Comparison of ENCODE assay signal across 17 cellular contexts in genomic region chr9:8760000-8760767, GRCh38.
DNase-seq lines count a peak whose midpoint lies in the region; ATAC-seq and TF ChIP-seq lines count a peak whose summit lies in the region.
"Had no signal": no experiment of that assay in that cellular context is flagged by ENCODE, and none has a peak within 500 bp of the region (broad histone marks: within the 10 kb centered on the region; RNA-seq: fewer than 3 reads in every experiment).

No MANE protein-coding gene starts in this region.

- H3K9me3 Mint-ChIP-seq in activated naive CD8-positive, alpha-beta T cell treated with anti-CD3 and anti-CD28 coated beads, Interleukin-2, amount 50 U/mL, for 24 hours: no peaks in the 10 kb centered on the region
- no peaks in the 10 kb centered on the region for H3K9me3 Mint-ChIP-seq in activated naive CD8-positive, alpha-beta T cell treated with anti-CD3 and anti-CD28 coated beads for 36 hours
- H3K9me3 Mint-ChIP-seq in glutamatergic neuron (ENCODE audit: unreplicated experiment) (peaks cover 3% of the 10 kb centered on the region), nephron (no peaks in the 10 kb centered on the region)
- H3K9me3 Mint-ChIP-seq in activated T-cell treated with anti-CD3 and anti-CD28 coated beads, Interleukin-2, amount 50 U/mL, for 24 hours: no peaks in the 10 kb centered on the region
- H3K9me3 Mint-ChIP-seq: CD8-positive, alpha-beta T cell had no signal

- H3K4me3 Mint-ChIP-seq in activated naive CD8-positive, alpha-beta T cell treated with anti-CD3 and anti-CD28 coated beads, Interleukin-2, amount 50 U/mL, for 24 hours: no peak overlapping the region
- no peak overlapping the region for H3K4me3 Mint-ChIP-seq in activated naive CD8-positive, alpha-beta T cell treated with anti-CD3 and anti-CD28 coated beads for 36 hours
- no peak overlapping the region for H3K4me3 Mint-ChIP-seq in glutamatergic neuron (ENCODE audit: unreplicated experiment)
- no peak overlapping the region for H3K4me3 Mint-ChIP-seq in nephron
- no peak overlapping the region for H3K4me3 Mint-ChIP-seq in activated T-cell treated with anti-CD3 and anti-CD28 coated beads, Interleukin-2, amount 50 U/mL, for 24 hours
- H3K4me3 Mint-ChIP-seq: CD8-positive, alpha-beta T cell had no signal

- H3K27ac Mint-ChIP-seq in activated naive CD8-positive, alpha-beta T cell treated with anti-CD3 and anti-CD28 coated beads, Interleukin-2, amount 50 U/mL, for 24 hours: peak overlapping the region; percentile 32
- no peak overlapping the region for H3K27ac Mint-ChIP-seq in activated naive CD8-positive, alpha-beta T cell treated with anti-CD3 and anti-CD28 coated beads for 36 hours
- H3K27ac Mint-ChIP-seq in glutamatergic neuron (ENCODE audit: unreplicated experiment): peak overlapping the region; percentile 45
- peak overlapping the region; percentile 45 to 55 (median 46) for H3K27ac Mint-ChIP-seq in nephron
- no peak overlapping the region for H3K27ac Mint-ChIP-seq in activated T-cell treated with anti-CD3 and anti-CD28 coated beads, Interleukin-2, amount 50 U/mL, for 24 hours
- H3K27ac Mint-ChIP-seq: CD8-positive, alpha-beta T cell had no signal

- H3K36me3 Mint-ChIP-seq in activated naive CD8-positive, alpha-beta T cell treated with anti-CD3 and anti-CD28 coated beads, Interleukin-2, amount 50 U/mL, for 24 hours (ENCODE audit: low read depth): no peaks in the 10 kb centered on the region
- no peaks in the 10 kb centered on the region for H3K36me3 Mint-ChIP-seq in activated naive CD8-positive, alpha-beta T cell treated with anti-CD3 and anti-CD28 coated beads for 36 hours
- H3K36me3 Mint-ChIP-seq in glutamatergic neuron (ENCODE audit: unreplicated experiment) (no peaks in the 10 kb centered on the region), nephron (ENCODE audit: low read depth) (peaks cover 14% of the 10 kb centered on the region)
- no peaks in the 10 kb centered on the region for H3K36me3 Mint-ChIP-seq in activated T-cell treated with anti-CD3 and anti-CD28 coated beads, Interleukin-2, amount 50 U/mL, for 24 hours (ENCODE audit: low read depth)
- H3K36me3 Mint-ChIP-seq: CD8-positive, alpha-beta T cell had no signal

- no peaks in the 10 kb centered on the region for H3K27me3 Mint-ChIP-seq in activated naive CD8-positive, alpha-beta T cell treated with anti-CD3 and anti-CD28 coated beads, Interleukin-2, amount 50 U/mL, for 24 hours
- H3K27me3 Mint-ChIP-seq in activated naive CD8-positive, alpha-beta T cell treated with anti-CD3 and anti-CD28 coated beads for 36 hours: no peaks in the 10 kb centered on the region
- H3K27me3 Mint-ChIP-seq in glutamatergic neuron (ENCODE audit: unreplicated experiment): no peaks in the 10 kb centered on the region
- H3K27me3 Mint-ChIP-seq in nephron (ENCODE audit: low read depth): no peaks in the 10 kb centered on the region
- H3K27me3 Mint-ChIP-seq in activated T-cell treated with anti-CD3 and anti-CD28 coated beads, Interleukin-2, amount 50 U/mL, for 24 hours: no peaks in the 10 kb centered on the region

- DNase-seq in activated naive CD8-positive, alpha-beta T cell treated with anti-CD3 and anti-CD28 coated beads, Interleukin-2, amount 50 U/mL, for 24 hours: no peak
- DNase-seq in activated naive CD8-positive, alpha-beta T cell treated with anti-CD3 and anti-CD28 coated beads for 36 hours: no peak
- peak; percentile 24 for DNase-seq in glutamatergic neuron
- no peak for DNase-seq in activated CD4-positive, alpha-beta T cell treated with anti-CD3 and anti-CD28 coated beads for 48 hours
- DNase-seq in activated T-cell treated with anti-CD3 and anti-CD28 coated beads, Interleukin-2, amount 50 U/mL, for 24 hours: no peak
- DNase-seq: BE2C; CD8-positive, alpha-beta T cell; DMS79; NCI-H1092; NCI-H146; NCI-H2081; NCI-H510A had no signal

- H3K4me1 Mint-ChIP-seq in activated naive CD8-positive, alpha-beta T cell treated with anti-CD3 and anti-CD28 coated beads, Interleukin-2, amount 50 U/mL, for 24 hours: peaks cover 2% of the 10 kb centered on the region
- H3K4me1 Mint-ChIP-seq in activated naive CD8-positive, alpha-beta T cell treated with anti-CD3 and anti-CD28 coated beads for 36 hours: peaks cover 3% of the 10 kb centered on the region
- H3K4me1 Mint-ChIP-seq in glutamatergic neuron (ENCODE audit: low read depth, unreplicated experiment) (peaks cover 35% of the 10 kb centered on the region), nephron (peaks cover 47% of the 10 kb centered on the region)
- H3K4me1 Mint-ChIP-seq in activated T-cell treated with anti-CD3 and anti-CD28 coated beads, Interleukin-2, amount 50 U/mL, for 24 hours (ENCODE audit: low read depth): no peaks in the 10 kb centered on the region

- TF ChIP-seq CTCF in glutamatergic neuron (IDR thresholded peaks at IDR 0.05; ENCODE audit: partially characterized antibody, unreplicated experiment) (no peak), nephron (IDR thresholded peaks at IDR 0.05; ENCODE audit: unreplicated experiment in 3 of 3) (no peak)

- ATAC-seq in activated naive CD8-positive, alpha-beta T cell treated with anti-CD3 and anti-CD28 coated beads, Interleukin-2, amount 50 U/mL, for 24 hours: no peak
- ATAC-seq in GM19023 (IDR thresholded peaks at IDR 0.05; ENCODE audit: unreplicated experiment) (no peak), HG02884 (IDR thresholded peaks at IDR 0.05; ENCODE audit: unreplicated experiment) (no peak)
- ATAC-seq: CD8-positive, alpha-beta T cell; Panc1; Right ventricle myocardium inferior had no signal

Comparison
In these comparisons a context has a peak if more than half of its experiments do, and no peak if none do; other contexts are left out.
1. H3K27ac Mint-ChIP-seq: peak in activated naive CD8-positive, alpha-beta T cell treated with anti-CD3 and anti-CD28 coated beads, Interleukin-2, amount 50 U/mL, for 24 hours (single experiment), glutamatergic neuron (single experiment) and nephron (3 of 3); none in activated naive CD8-positive, alpha-beta T cell treated with anti-CD3 and anti-CD28 coated beads for 36 hours (single experiment) and activated T-cell treated with anti-CD3 and anti-CD28 coated beads, Interleukin-2, amount 50 U/mL, for 24 hours (single experiment).